8 cellular contexts compared by ENCODE assay signal in genomic region chr6:32622545-32623401, GRCh38. TPM values are rescaled to one million over a fixed set of nuclear protein-coding genes. Genes with fewer than 3 reads are reported as not detected.
A peak's percentile ranks its signal among the peaks of the same experiment; 100 is the strongest.
DNase-seq lines count a peak whose midpoint lies in the region; ATAC-seq and TF ChIP-seq lines count a peak whose summit lies in the region.

No MANE protein-coding gene starts in this region.

- H3K36me3 Mint-ChIP-seq in natural killer cell = peaks cover 7% of the 10 kb centered on the region

- H3K4me3 Mint-ChIP-seq in natural killer cell = peak overlapping the region; percentile 84

- H3K27me3 Mint-ChIP-seq in natural killer cell (ENCODE audit: low read depth in 2 of 2) = peaks cover 0 to 2% of the 10 kb centered on the region in 2 donors

- peaks cover 3 to 5% of the 10 kb centered on the region in 2 donors for H3K9me3 Mint-ChIP-seq in natural killer cell

- DNase-seq in GM06990 (ENCODE audit: extremely low read depth, insufficient read length) (peak; percentile 81), UCSD-AML1 (lab: John Stamatoyannopoulos, UW; ENCODE audit: unreplicated experiment) (peak; percentile 32), natural killer cell (peak; percentile 37), NCI-H510A (lab: John Stamatoyannopoulos, UW) (no peak), COLO668 (lab: John Stamatoyannopoulos, UW; ENCODE audit: unreplicated experiment) (no peak)
- peak; percentile 20 for DNase-seq in effector CD4-positive, alpha-beta T cell

- H3K4me3 ChIP-seq in GM06990 (replicated peaks; ENCODE audit: low read depth, low read length) = peak overlapping the region; percentile 37; the same call in 1 of the 2 replicates

- H3K27me3 ChIP-seq in GM06990 (replicated peaks; ENCODE audit: control insufficient read depth, insufficient read depth, low read length) = no peaks in the 10 kb centered on the region

- ATAC-seq in GM21423 (IDR thresholded peaks at IDR 0.05; ENCODE audit: unreplicated experiment) = peak; percentile 74
- peak; percentile 62 for ATAC-seq in HG03571 (IDR thresholded peaks at IDR 0.05; ENCODE audit: unreplicated experiment)
- peak; percentile 83 to 86 (median 84) for ATAC-seq in natural killer cell

- peaks cover 38 to 52% of the 10 kb centered on the region in 2 donors for H3K4me1 Mint-ChIP-seq in natural killer cell

- no peaks in the 10 kb centered on the region for H3K36me3 ChIP-seq in GM06990 (ENCODE audit: control insufficient read depth, insufficient read depth, low read length)

- TF ChIP-seq CTCF in GM06990 (IDR thresholded peaks at IDR 0.05; ENCODE audit: insufficient read depth, low read length, poor library complexity, severe bottlenecking) (peak; percentile 39), natural killer cell (IDR thresholded peaks at IDR 0.05) (peak; percentile 36)

- H3K27ac Mint-ChIP-seq in natural killer cell = peak overlapping the region; percentile 90 to 99

- intact Hi-C loops in natural killer cell (cut with micrococcal nuclease) = loop anchor here (1.0 to 2.0 kb wide), 4 partner anchors 12 to 63 kb away; no protein-coding TSS in a partner anchor

RNA-seq across cellular contexts. Expression of gene HLA-DQA1, which starts 14.4 kb away (rescaled TPM):
- 10 to 100 TPM in 2 of 3 donors, 1 to 10 TPM in 1; 7.0 to 46.7 (median 39.9) TPM for total RNA-seq in natural killer cell

RNA-seq across cellular contexts. Expression of gene HLA-DRB1, which starts 33.1 kb away (rescaled TPM):
- total RNA-seq in natural killer cell = 100 to 1,000 TPM in 1 of 3 donors, 10 to 100 TPM in 2; 42.8 to 123 (median 53.9) TPM

RNA-seq across cellular contexts. Expression of gene HLA-DQB1, which starts 43.7 kb away (rescaled TPM):
- total RNA-seq in natural killer cell = 10 to 100 TPM; 24.8 to 97.3 (median 25.5) TPM

Comparison
In these comparisons a context has a peak if more than half of its experiments do, and no peak if none do; other contexts are left out.
1. DNase-seq: peak in GM06990 (single experiment), UCSD-AML1 (single experiment), effector CD4-positive, alpha-beta T cell (single experiment) and natural killer cell (single experiment); none in NCI-H510A (single experiment) and COLO668 (single experiment).
2. Peak in every context shown above with its lines, with median percentiles within 50 percentile points of each other: ATAC-seq.